Comparison of ENCODE assay signal across 8 cellular contexts in the genomic region with DNA sequence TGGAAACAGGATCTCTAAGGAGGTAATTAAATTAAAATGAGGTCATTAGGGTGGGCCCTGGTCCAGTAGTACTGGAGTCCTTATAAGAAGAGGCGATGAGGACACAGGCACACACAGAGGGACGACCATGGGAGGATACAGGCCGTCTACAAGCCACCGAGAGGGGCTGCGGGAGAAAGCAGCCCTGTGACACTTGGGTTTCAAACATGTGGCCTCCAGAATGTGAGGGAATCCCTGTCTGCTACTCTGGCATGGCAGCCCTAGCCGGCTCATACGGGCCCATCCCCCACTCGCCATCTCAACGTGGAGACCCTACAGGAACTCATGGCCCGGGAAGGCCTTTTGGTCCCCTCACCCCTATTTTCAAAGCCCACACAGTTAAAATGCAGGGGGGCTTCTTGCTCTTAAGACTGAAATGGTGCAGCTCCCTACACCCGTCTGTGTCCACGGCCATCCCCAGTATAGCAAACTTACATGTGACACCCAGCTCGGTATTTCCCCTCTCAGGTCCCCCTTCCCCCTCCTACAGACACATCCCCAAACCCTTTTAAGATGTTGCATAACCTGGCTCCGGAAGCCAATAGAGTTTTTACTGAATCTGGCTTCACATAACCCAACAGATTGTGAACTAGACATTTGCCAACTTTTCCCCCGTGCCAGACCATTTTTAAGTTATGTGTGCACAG.
DNase-seq lines count a peak whose midpoint lies in the region; ATAC-seq and TF ChIP-seq lines count a peak whose summit lies in the region.

No MANE protein-coding gene starts in this region.

- H3K27ac Mint-ChIP-seq in activated T-helper 1 cell treated with anti-CD3 and anti-CD28 coated beads, Interleukin-12 subunit alpha, Interleukin-12 subunit beta, Interleukin-2, Interleukin-4 antibody, amounts not matched to agents 30 ng/mL and 10 ng/mL and 1 ng/mL, durations not matched to agents 14 hours and 24 hours and 36 hours = peak overlapping the region; percentile 90
- H3K27ac Mint-ChIP-seq in endothelial cell (ENCODE audit: unreplicated experiment) = no peak overlapping the region

- intact Hi-C loops in activated T-helper 1 cell treated with anti-CD3 and anti-CD28 coated beads, Interleukin-12 subunit alpha, Interleukin-12 subunit beta, Interleukin-2, Interleukin-4 antibody, amounts not matched to agents 30 ng/mL and 10 ng/mL and 1 ng/mL, durations not matched to agents 14 hours and 24 hours and 36 hours (cut with micrococcal nuclease) = loop anchor here (1.0 to 10.0 kb wide), 10 partner anchors 22 to 366 kb away; no protein-coding TSS in a partner anchor
- intact Hi-C loops in heart right ventricle (cut with DNase I) = loop anchor here in 4 of 10 donors (2.0 to 10.0 kb wide), 3 partner anchors 122 to 354 kb away; partner anchors contain the start of gene TBL1X (in 2 of the 4)

- peak overlapping the region; percentile 19 for H3K4me3 ChIP-seq in MG63
- peak overlapping the region in 6 of 10 donors; percentile 1 to 34 (median 26) for H3K4me3 ChIP-seq in heart right ventricle
- peak overlapping the region in 1 of 3 donors; percentile 35 for H3K4me3 ChIP-seq in skeletal muscle tissue (ENCODE audit: low read length in 3 of 3)

- peaks cover 3% of the 10 kb centered on the region for H3K36me3 Mint-ChIP-seq in activated T-helper 1 cell treated with anti-CD3 and anti-CD28 coated beads, Interleukin-12 subunit alpha, Interleukin-12 subunit beta, Interleukin-2, Interleukin-4 antibody, amounts not matched to agents 30 ng/mL and 10 ng/mL and 1 ng/mL, durations not matched to agents 14 hours and 24 hours and 36 hours (ENCODE audit: low read depth)
- no peaks in the 10 kb centered on the region for H3K36me3 Mint-ChIP-seq in endothelial cell (ENCODE audit: low read depth, unreplicated experiment)

- H3K4me1 ChIP-seq in heart right ventricle (peaks cover 0 to 40% (median 21%) of the 10 kb centered on the region in 9 donors), skeletal muscle tissue (ENCODE audit: control insufficient read depth in 3 of 3, insufficient read depth in 3 of 3, low read length in 3 of 3) (peaks cover 13 to 27% (median 13%) of the 10 kb centered on the region in 3 donors)

- H3K9ac ChIP-seq in skeletal muscle tissue (ENCODE audit: low read depth in 1 of 3, low read length in 3 of 3) = peak overlapping the region in 2 of 3 donors; percentile 43 to 60

- H3K36me3 ChIP-seq in MG63 (no peaks in the 10 kb centered on the region), heart right ventricle (no peaks in the 10 kb centered on the region), skeletal muscle tissue (ENCODE audit: control insufficient read depth in 3 of 3, insufficient read depth in 3 of 3, low read length in 3 of 3) (no peaks in the 10 kb centered on the region)

- H3K9me3 ChIP-seq in MG63 (no peaks in the 10 kb centered on the region), heart right ventricle (no peaks in the 10 kb centered on the region), skeletal muscle tissue (ENCODE audit: control insufficient read depth in 3 of 3, low read length in 3 of 3) (no peaks in the 10 kb centered on the region)

- H3K4me1 Mint-ChIP-seq in activated T-helper 1 cell treated with anti-CD3 and anti-CD28 coated beads, Interleukin-12 subunit alpha, Interleukin-12 subunit beta, Interleukin-2, Interleukin-4 antibody, amounts not matched to agents 30 ng/mL and 10 ng/mL and 1 ng/mL, durations not matched to agents 14 hours and 24 hours and 36 hours (ENCODE audit: low read depth) = peaks cover 44% of the 10 kb centered on the region
- peaks cover 13% of the 10 kb centered on the region for H3K4me1 Mint-ChIP-seq in endothelial cell (ENCODE audit: unreplicated experiment)

- peak overlapping the region; percentile 73 for H3K4me3 Mint-ChIP-seq in activated T-helper 1 cell treated with anti-CD3 and anti-CD28 coated beads, Interleukin-12 subunit alpha, Interleukin-12 subunit beta, Interleukin-2, Interleukin-4 antibody, amounts not matched to agents 30 ng/mL and 10 ng/mL and 1 ng/mL, durations not matched to agents 14 hours and 24 hours and 36 hours
- H3K4me3 Mint-ChIP-seq in endothelial cell (ENCODE audit: unreplicated experiment) = no peak overlapping the region

- peaks cover 2% of the 10 kb centered on the region for H3K27me3 Mint-ChIP-seq in activated T-helper 1 cell treated with anti-CD3 and anti-CD28 coated beads, Interleukin-12 subunit alpha, Interleukin-12 subunit beta, Interleukin-2, Interleukin-4 antibody, amounts not matched to agents 30 ng/mL and 10 ng/mL and 1 ng/mL, durations not matched to agents 14 hours and 24 hours and 36 hours (ENCODE audit: insufficient read depth)
- H3K27me3 Mint-ChIP-seq in endothelial cell (ENCODE audit: unreplicated experiment) = peaks cover 1% of the 10 kb centered on the region

- peak overlapping the region; percentile 34 to 95 (median 75) for H3K27ac ChIP-seq in heart right ventricle
- peak overlapping the region; percentile 75 for H3K27ac ChIP-seq in skeletal muscle tissue (ENCODE audit: low read depth, low read length)

- H3K27me3 ChIP-seq in MG63 = no peaks in the 10 kb centered on the region
- H3K27me3 ChIP-seq in heart right ventricle = peaks cover 0 to 12% (median 0%) of the 10 kb centered on the region in 7 donors
- no peaks in the 10 kb centered on the region for H3K27me3 ChIP-seq in skeletal muscle tissue (ENCODE audit: control insufficient read depth in 3 of 3, insufficient read depth in 3 of 3, low read length in 3 of 3)

- H3K9me3 Mint-ChIP-seq in activated T-helper 1 cell treated with anti-CD3 and anti-CD28 coated beads, Interleukin-12 subunit alpha, Interleukin-12 subunit beta, Interleukin-2, Interleukin-4 antibody, amounts not matched to agents 30 ng/mL and 10 ng/mL and 1 ng/mL, durations not matched to agents 14 hours and 24 hours and 36 hours = no peaks in the 10 kb centered on the region
- no peaks in the 10 kb centered on the region for H3K9me3 Mint-ChIP-seq in endothelial cell (ENCODE audit: unreplicated experiment)

- DNase-seq in DMS 273 treated with DMSO at 0.1 percent for 48 hours (lab: John Stamatoyannopoulos, UW) (peak; percentile 30), MG63 (peak; percentile 54), heart right ventricle (peak; percentile 19 to 32), NCI-H526 (lab: John Stamatoyannopoulos, UW) (no peak), endothelial cell (ENCODE audit: low spot score) (no peak)
- no peak for DNase-seq in activated T-helper 1 cell treated with anti-CD3 and anti-CD28 coated beads, Interleukin-12 subunit alpha, Interleukin-12 subunit beta, Interleukin-2, Interleukin-4 antibody, amounts not matched to agents 30 ng/mL and 10 ng/mL and 1 ng/mL, durations not matched to agents 14 hours and 24 hours and 36 hours (ENCODE audit: low spot score)

- ATAC-seq in GM21423 (IDR thresholded peaks at IDR 0.05; ENCODE audit: unreplicated experiment) = peak; percentile 41
- ATAC-seq in heart right ventricle = peak; percentile 49 to 70 (median 66)

- WGBS in heart right ventricle, 2 donors = 16 to 17% methylated on average over 14 to 15 of the region's 15 CpGs

- no peak for TF ChIP-seq CTCF in heart right ventricle (IDR thresholded peaks at IDR 0.05)
- no peak for TF ChIP-seq CTCF in endothelial cell (IDR thresholded peaks at IDR 0.05; ENCODE audit: unreplicated experiment)

Comparison
In these comparisons a context has a peak if more than half of its experiments do, and no peak if none do; other contexts are left out.
1. DNase-seq: peak in DMS 273 treated with DMSO at 0.1 percent for 48 hours (single experiment), MG63 (single experiment) and heart right ventricle (2 of 2); none in activated T-helper 1 cell treated with anti-CD3 and anti-CD28 coated beads, Interleukin-12 subunit alpha, Interleukin-12 subunit beta, Interleukin-2, Interleukin-4 antibody, amounts not matched to agents 30 ng/mL and 10 ng/mL and 1 ng/mL, durations not matched to agents 14 hours and 24 hours and 36 hours (single experiment), NCI-H526 (0 of 2) and endothelial cell (single experiment).